ENCODE assay signal across 8 cellular contexts in the genomic region with DNA sequence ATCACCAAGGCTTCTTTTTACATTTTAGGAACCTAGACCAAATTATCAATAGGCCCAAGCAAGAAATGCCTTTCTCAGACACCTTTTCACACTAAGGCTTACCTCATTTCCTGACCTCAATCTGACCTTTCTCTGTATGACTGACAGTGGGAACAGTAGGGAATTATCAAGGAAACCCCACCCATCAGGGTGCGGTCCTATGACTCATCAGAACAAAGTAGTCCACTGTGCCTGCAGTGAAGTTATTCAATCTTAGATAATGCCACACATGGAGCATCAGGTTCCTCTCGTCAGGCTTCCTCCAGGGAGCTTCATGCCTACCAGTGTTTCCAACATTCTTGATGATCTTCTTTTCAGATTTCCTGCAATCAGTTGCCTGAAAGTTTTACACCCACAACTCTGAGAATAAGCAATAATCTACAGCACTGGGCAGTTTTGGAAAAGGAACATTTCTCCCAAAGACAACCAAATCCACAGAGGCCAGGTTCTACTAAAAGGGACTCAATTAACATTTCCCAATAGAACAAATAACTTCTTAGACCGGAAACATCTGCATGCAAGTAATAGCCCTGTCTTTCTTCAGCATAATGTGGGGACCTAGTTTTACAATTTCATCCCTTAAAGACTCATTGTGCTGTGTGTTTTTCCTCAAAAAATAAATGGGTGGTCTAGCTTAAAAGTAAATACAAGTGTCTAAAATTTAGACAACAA. TPM values are rescaled to one million over a fixed set of nuclear protein-coding genes. Genes with fewer than 3 reads are reported as not detected.
DNase-seq lines count a peak whose midpoint lies in the region; ATAC-seq and TF ChIP-seq lines count a peak whose summit lies in the region.

No MANE protein-coding gene starts in this region.

- ATAC-seq in GM19043 (IDR thresholded peaks at IDR 0.05; ENCODE audit: low read depth, unreplicated experiment) (peak; percentile 85), HG03097 (IDR thresholded peaks at IDR 0.05; ENCODE audit: low FRiP score, unreplicated experiment) (peak; percentile 99), T-helper 17 cell (peak; percentile 77), left colon (peak; percentile 100)

- DNase-seq in CD8-positive, alpha-beta memory T cell = no peak
- no peak for DNase-seq in T-helper 17 cell
- DNase-seq in left colon = peak; percentile 85 to 87
- no peak for DNase-seq in esophagus muscularis mucosa (ENCODE audit: extremely low spot score)
- DNase-seq in activated CD4-positive, CD25-positive, alpha-beta regulatory T cell (lab: John Stamatoyannopoulos, UW) = no peak
- no peak for DNase-seq in WERI-Rb-1

- H3K4me1 Mint-ChIP-seq in CD8-positive, alpha-beta memory T cell = peaks cover 10 to 14% (median 12%) of the 10 kb centered on the region in 3 donors
- H3K4me1 Mint-ChIP-seq in T-helper 17 cell = peaks cover 7% of the 10 kb centered on the region

- TF ChIP-seq CTCF in esophagus muscularis mucosa (IDR thresholded peaks at IDR 0.05) (no peak), WERI-Rb-1 (IDR thresholded peaks at IDR 0.05; ENCODE audit: low read depth, low read length) (no peak)

- no peaks in the 10 kb centered on the region for H3K36me3 ChIP-seq in CD8-positive, alpha-beta memory T cell (ENCODE audit: insufficient read depth, low read length)
- no peaks in the 10 kb centered on the region for H3K36me3 ChIP-seq in esophagus muscularis mucosa
- no peaks in the 10 kb centered on the region for H3K36me3 ChIP-seq in WERI-Rb-1

- no peak for TF ChIP-seq EP300 in esophagus muscularis mucosa (IDR thresholded peaks at IDR 0.05)

- TF ChIP-seq POLR2A in esophagus muscularis mucosa (IDR thresholded peaks at IDR 0.05; ENCODE audit: low read depth) = no peak

- no peak overlapping the region for H3K27ac ChIP-seq in CD8-positive, alpha-beta memory T cell (ENCODE audit: low read depth, low read length)
- H3K27ac ChIP-seq in esophagus muscularis mucosa (replicated peaks in 1 of 4) = no peak overlapping the region
- no peak overlapping the region for H3K27ac ChIP-seq in WERI-Rb-1

- WGBS in esophagus muscularis mucosa = 63% methylated on average over 3 of the region's 3 CpGs

- POLR2A ChIA-PET in CD8-positive, alpha-beta memory T cell (lab: Charles Lee) = no interaction called here

- no peaks in the 10 kb centered on the region for H3K9me3 ChIP-seq in CD8-positive, alpha-beta memory T cell (ENCODE audit: low read length)
- no peaks in the 10 kb centered on the region for H3K9me3 ChIP-seq in T-helper 17 cell (ENCODE audit: control insufficient read depth, low read length, poor library complexity, severe bottlenecking)
- no peaks in the 10 kb centered on the region for H3K9me3 ChIP-seq in esophagus muscularis mucosa
- no peaks in the 10 kb centered on the region for H3K9me3 ChIP-seq in WERI-Rb-1 (ENCODE audit: severe bottlenecking)

- no peaks in the 10 kb centered on the region for H3K36me3 Mint-ChIP-seq in CD8-positive, alpha-beta memory T cell
- no peaks in the 10 kb centered on the region for H3K36me3 Mint-ChIP-seq in T-helper 17 cell (ENCODE audit: low read depth)

- intact Hi-C loops in left colon (cut with DNase I, micrococcal nuclease) (no loop called here), esophagus muscularis mucosa (cut with DNase I) (no loop called here)

- no peaks in the 10 kb centered on the region for H3K4me1 ChIP-seq in CD8-positive, alpha-beta memory T cell (ENCODE audit: insufficient read depth, low read length)
- peaks cover 0 to 3% (median 0%) of the 10 kb centered on the region in 4 donors for H3K4me1 ChIP-seq in esophagus muscularis mucosa

- peaks cover 0 to under 1% of the 10 kb centered on the region in 2 donors for H3K27me3 Mint-ChIP-seq in CD8-positive, alpha-beta memory T cell
- no peaks in the 10 kb centered on the region for H3K27me3 Mint-ChIP-seq in T-helper 17 cell

- H3K9me3 Mint-ChIP-seq in CD8-positive, alpha-beta memory T cell = peaks cover 0 to 2% (median 0%) of the 10 kb centered on the region in 5 donors

- H3K27ac Mint-ChIP-seq in CD8-positive, alpha-beta memory T cell = peak overlapping the region in 5 of 8 donors; percentile 13 to 89 (median 68)
- H3K27ac Mint-ChIP-seq in T-helper 17 cell = no peak overlapping the region

- H3K4me3 ChIP-seq in CD8-positive, alpha-beta memory T cell (ENCODE audit: low read length) = no peak overlapping the region
- no peak overlapping the region for H3K4me3 ChIP-seq in esophagus muscularis mucosa
- no peak overlapping the region for H3K4me3 ChIP-seq in WERI-Rb-1 (ENCODE audit: low read depth, low read length)

- CTCF ChIA-PET in CD8-positive, alpha-beta memory T cell (lab: Charles Lee) = interaction anchor here (1.6 kb wide), 1 partner anchor 35 kb away, joined by 3 read pairs; no protein-coding TSS in a partner anchor

- H3K27me3 ChIP-seq in CD8-positive, alpha-beta memory T cell (ENCODE audit: insufficient read depth, low read length, poor library complexity, severe bottlenecking) = no peaks in the 10 kb centered on the region
- H3K27me3 ChIP-seq in esophagus muscularis mucosa = no peaks in the 10 kb centered on the region
- no peaks in the 10 kb centered on the region for H3K27me3 ChIP-seq in WERI-Rb-1 (ENCODE audit: insufficient read depth, low read depth, severe bottlenecking)

- H3K4me3 Mint-ChIP-seq in CD8-positive, alpha-beta memory T cell = peak overlapping the region in 1 of 7 donors; percentile 36
- H3K4me3 Mint-ChIP-seq in T-helper 17 cell = no peak overlapping the region

RNA-seq across cellular contexts. Expression of a gene that starts 35.9 kb away (rescaled TPM):
- 1 to 10 TPM; 2.2 to 2.5 TPM for total RNA-seq in CD8-positive, alpha-beta memory T cell
- 0.13 TPM for polyA plus RNA-seq in CD8-positive, alpha-beta memory T cell
- total RNA-seq in T-helper 17 cell = 1 to 10 TPM; 6.0 to 6.2 TPM
- total RNA-seq in left colon = 10 to 100 TPM; 11.6 to 14.7 TPM
- total RNA-seq in esophagus muscularis mucosa = 1 to 10 TPM; 4.7 to 8.7 (median 7.3) TPM

Comparison
In these comparisons a context has a peak if more than half of its experiments do, and no peak if none do; other contexts are left out.
1. DNase-seq: peak in left colon (2 of 2); none in CD8-positive, alpha-beta memory T cell (0 of 5), T-helper 17 cell (0 of 3), esophagus muscularis mucosa (single experiment), activated CD4-positive, CD25-positive, alpha-beta regulatory T cell (0 of 4) and WERI-Rb-1 (single experiment).
2. Peak in every context shown above with its lines, with median percentiles within 50 percentile points of each other: ATAC-seq.